Comparison of ENCODE assay signal across 18 cellular contexts in genomic region chr3:144687862-144688261, GRCh38.
DNase-seq lines count a peak whose midpoint lies in the region; ATAC-seq, FAIRE-seq and TF ChIP-seq lines count a peak whose summit lies in the region.
"Had no signal": no experiment of that assay in that cellular context is flagged by ENCODE, and none has a peak within 500 bp of the region (broad histone marks: within the 10 kb centered on the region; RNA-seq: fewer than 3 reads in every experiment).

No MANE protein-coding gene starts in this region.

- RAD21 ChIA-PET in GM12878 (lab: Charles Lee; ENCODE audit: unreplicated experiment): interaction anchor here (0.6 kb wide), 1 partner anchor 1350 kb away, joined by 5 read pairs; no protein-coding TSS in a partner anchor

- no peaks in the 10 kb centered on the region for H3K4me1 ChIP-seq in GM12878 (ENCODE audit: control insufficient read depth, insufficient read depth, low read length)
- no peaks in the 10 kb centered on the region for H3K4me1 ChIP-seq in testis

- no peak for FAIRE-seq in GM12878 (lab: Jason Lieb, UNC)
- FAIRE-seq: A204.1 had no signal

- TF ChIP-seq CTCF in GM12878 (IDR thresholded peaks at IDR 0.05 in 2 of 3, conservative IDR thresholded peaks at IDR 0.05 in 1 of 3; ENCODE audit: control insufficient read depth in 2 of 3, extremely low read depth in 1 of 3, insufficient read depth in 1 of 3, low read depth in 3 of 3, low read length in 3 of 3) (peak; percentile 38 to 44 (median 39); a peak in 5 of 6 replicates), testis (IDR thresholded peaks at IDR 0.05) (no peak), GM13976 (IDR thresholded peaks at IDR 0.05; ENCODE audit: borderline replicate concordance, control extremely low read depth, extremely low read depth, insufficient read depth, missing control alignments) (no peak)

- no peak overlapping the region for H3K4me2 ChIP-seq in GM12878 (ENCODE audit: control insufficient read depth, insufficient read depth)

- SMC1A ChIA-PET in GM12878 (lab: Charles Lee; ENCODE audit: uncharacterized antibody, unreplicated experiment): interaction anchor here (0.9 to 1.1 kb wide), 2 partner anchors 10 to 12 kb away, joined by 3 read pairs; no protein-coding TSS in a partner anchor

- no peak overlapping the region for H3K9ac ChIP-seq in GM12878 (ENCODE audit: control insufficient read depth, insufficient read depth, low read length)

- H3K27me3 ChIP-seq in GM12878 (replicated peaks in 1 of 2; ENCODE audit: control insufficient read depth in 2 of 2, insufficient read depth in 2 of 2, low read length in 1 of 2) (no peaks in the 10 kb centered on the region), testis (no peaks in the 10 kb centered on the region)
- H3K27me3 ChIP-seq: dorsolateral prefrontal cortex had no signal

- peak; percentile 12 for DNase-seq in NCI-H82 (lab: John Stamatoyannopoulos, UW)
- DNase-seq in NCI-H82 treated with DMSO at 0.1 percent for 48 hours (lab: John Stamatoyannopoulos, UW; ENCODE audit: unreplicated experiment): no peak
- DNase-seq in LoVo (ENCODE audit: low spot score): peak; percentile 7
- DNase-seq in GM12878 (ENCODE audit: low read depth, low spot score): no peak
- DNase-seq in testis: peak; percentile 16
- no peak for DNase-seq in activated naive CD4-positive, alpha-beta T cell treated with anti-CD3 and anti-CD28 coated beads, Interleukin-2, amount 50 U/mL, for 16 hours
- no peak for DNase-seq in GM13976 (ENCODE audit: low spot score)
- DNase-seq: activated CD4-positive, alpha-beta T cell treated with anti-CD3 and anti-CD28 coated beads, Interleukin-2, amount 10 ng/mL, durations not matched to agents 7 days and 5 days; anterior cingulate cortex; dorsolateral prefrontal cortex; foreskin fibroblast; islet precursor cell; mucosa of descending colon; NCI-H1092; NCI-H345 had no signal

- BruUV-seq in GM12878 (replicated peaks; lab: Mats Ljungman, UMichigan): no TSS peak

- H3K9me3 ChIP-seq in GM12878 (replicated peaks; ENCODE audit: control insufficient read depth, insufficient read depth, low read length) (no peaks in the 10 kb centered on the region), testis (no peaks in the 10 kb centered on the region)
- H3K9me3 ChIP-seq: mucosa of descending colon, thoracic aorta had no signal

- intact Hi-C loops in GM12878 (cut with micrococcal nuclease; ENCODE audit: unreplicated experiment): no loop called here
- intact Hi-C loops in testis (cut with DNase I; ENCODE audit: low total_unique reads): no loop called here

- whole genome bisulfite sequencing in GM12878 (ENCODE audit: insufficient coverage, insufficient replicate concordance, low lambda C conversion rate, missing lambda C conversion rate): 3% methylated on average over 4 of the region's 4 CpGs
- WGBS in testis, 2 donors: 59 to 66% methylated on average over 4 of the region's 4 CpGs

- TF ChIP-seq EP300 in GM12878 (IDR thresholded peaks at IDR 0.05; ENCODE audit: borderline replicate concordance in 1 of 2, control insufficient read depth in 1 of 2, low read depth in 2 of 2, low read length in 2 of 2): no peak

- ATAC-seq in GM12878 (peak; percentile 70), HG02870 (IDR thresholded peaks at IDR 0.05; ENCODE audit: unreplicated experiment) (no peak)
- ATAC-seq: mucosa of descending colon had no signal

- POLR2A ChIA-PET in GM12878 (lab: Charles Lee): interaction anchor here (0.5 kb wide), 1 partner anchor 23 kb away, joined by 3 read pairs; no protein-coding TSS in a partner anchor

- H3K27ac ChIP-seq in GM12878 (ENCODE audit: control insufficient read depth, insufficient read depth) (no peak overlapping the region), testis (no peak overlapping the region)
- H3K27ac ChIP-seq: dorsolateral prefrontal cortex, thoracic aorta had no signal

- H3K79me2 ChIP-seq in GM12878 (ENCODE audit: control insufficient read depth, insufficient read depth, low read length): no peaks in the 10 kb centered on the region

- in situ Hi-C loops in GM12878 (cut with MboI): no loop called here
- in situ Hi-C loops in GM13976 (cut with MboI; ENCODE audit: low sequenced_read_pairs, unreplicated experiment): no loop called here

- CTCF ChIA-PET in GM12878 (lab: Yijun Ruan, JAX): interaction anchor here (0.8 to 1.1 kb wide), 4 partner anchors 11 to 711 kb away, joined by 3 to 4 read pairs (median 3); no protein-coding TSS in a partner anchor

- H3K36me3 ChIP-seq in GM12878 (ENCODE audit: control insufficient read depth in 2 of 2, insufficient read depth in 2 of 2, low read length in 1 of 2) (no peaks in the 10 kb centered on the region), testis (ENCODE audit: low read depth, missing control alignments) (no peaks in the 10 kb centered on the region)
- H3K36me3 ChIP-seq: thoracic aorta had no signal

- TF ChIP-seq POLR2A in GM12878 (IDR thresholded peaks at IDR 0.05; ENCODE audit: low read depth, low read length) (no peak), testis (IDR thresholded peaks at IDR 0.05) (no peak)

- no peaks in the 10 kb centered on the region for H4K20me1 ChIP-seq in GM12878 (ENCODE audit: control insufficient read depth, insufficient read depth)

- H3K4me3 ChIP-seq in GM12878: no peak overlapping the region
- H3K4me3 ChIP-seq in testis: no peak overlapping the region
- H3K4me3 ChIP-seq: dorsolateral prefrontal cortex, mucosa of descending colon, thoracic aorta had no signal

- peak; percentile 65 for TF ChIP-seq RAD21 in GM12878 (IDR thresholded peaks at IDR 0.05; ENCODE audit: insufficient read depth, low read depth, low read length)

- H2AFZ ChIP-seq in GM12878 (ENCODE audit: control insufficient read depth, low read depth, low read length): no peak overlapping the region

TF ChIP-seq in GM12878, 131 proteins besides CTCF, POLR2A, EP300 and RAD21:
- TF ChIP-seq, protein P1, sequence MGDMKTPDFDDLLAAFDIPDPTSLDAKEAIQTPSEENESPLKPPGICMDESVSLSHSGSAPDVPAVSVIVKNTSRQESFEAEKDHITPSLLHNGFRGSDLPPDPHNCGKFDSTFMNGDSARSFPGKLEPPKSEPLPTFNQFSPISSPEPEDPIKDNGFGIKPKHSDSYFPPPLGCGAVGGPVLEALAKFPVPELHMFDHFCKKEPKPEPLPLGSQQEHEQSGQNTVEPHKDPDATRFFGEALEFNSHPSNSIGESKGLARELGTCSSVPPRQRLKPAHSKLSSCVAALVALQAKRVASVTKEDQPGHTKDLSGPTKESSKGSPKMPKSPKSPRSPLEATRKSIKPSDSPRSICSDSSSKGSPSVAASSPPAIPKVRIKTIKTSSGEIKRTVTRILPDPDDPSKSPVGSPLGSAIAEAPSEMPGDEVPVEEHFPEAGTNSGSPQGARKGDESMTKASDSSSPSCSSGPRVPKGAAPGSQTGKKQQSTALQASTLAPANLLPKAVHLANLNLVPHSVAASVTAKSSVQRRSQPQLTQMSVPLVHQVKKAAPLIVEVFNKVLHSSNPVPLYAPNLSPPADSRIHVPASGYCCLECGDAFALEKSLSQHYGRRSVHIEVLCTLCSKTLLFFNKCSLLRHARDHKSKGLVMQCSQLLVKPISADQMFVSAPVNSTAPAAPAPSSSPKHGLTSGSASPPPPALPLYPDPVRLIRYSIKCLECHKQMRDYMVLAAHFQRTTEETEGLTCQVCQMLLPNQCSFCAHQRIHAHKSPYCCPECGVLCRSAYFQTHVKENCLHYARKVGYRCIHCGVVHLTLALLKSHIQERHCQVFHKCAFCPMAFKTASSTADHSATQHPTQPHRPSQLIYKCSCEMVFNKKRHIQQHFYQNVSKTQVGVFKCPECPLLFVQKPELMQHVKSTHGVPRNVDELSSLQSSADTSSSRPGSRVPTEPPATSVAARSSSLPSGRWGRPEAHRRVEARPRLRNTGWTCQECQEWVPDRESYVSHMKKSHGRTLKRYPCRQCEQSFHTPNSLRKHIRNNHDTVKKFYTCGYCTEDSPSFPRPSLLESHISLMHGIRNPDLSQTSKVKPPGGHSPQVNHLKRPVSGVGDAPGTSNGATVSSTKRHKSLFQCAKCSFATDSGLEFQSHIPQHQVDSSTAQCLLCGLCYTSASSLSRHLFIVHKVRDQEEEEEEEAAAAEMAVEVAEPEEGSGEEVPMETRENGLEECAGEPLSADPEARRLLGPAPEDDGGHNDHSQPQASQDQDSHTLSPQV (IDR thresholded peaks at IDR 0.05): no peak
- TF ChIP-seq SMC3 (IDR thresholded peaks at IDR 0.05; ENCODE audit: borderline replicate concordance, low read length): peak; percentile 19; the same call in 1 of the 2 replicates

Comparison
In these comparisons a context has a peak if more than half of its experiments do, and no peak if none do; other contexts are left out.
1. DNase-seq: peak in NCI-H82 (single experiment), LoVo (single experiment) and testis (single experiment); none in NCI-H82 treated with DMSO at 0.1 percent for 48 hours (single experiment), GM12878 (single experiment), activated naive CD4-positive, alpha-beta T cell treated with anti-CD3 and anti-CD28 coated beads, Interleukin-2, amount 50 U/mL, for 16 hours (single experiment) and GM13976 (single experiment).
2. CTCF ChIP-seq: peak in GM12878 (3 of 3); none in testis (0 of 3) and GM13976 (single experiment).